Comparison of ENCODE assay signal across 1 cellular context in the genomic region with DNA sequence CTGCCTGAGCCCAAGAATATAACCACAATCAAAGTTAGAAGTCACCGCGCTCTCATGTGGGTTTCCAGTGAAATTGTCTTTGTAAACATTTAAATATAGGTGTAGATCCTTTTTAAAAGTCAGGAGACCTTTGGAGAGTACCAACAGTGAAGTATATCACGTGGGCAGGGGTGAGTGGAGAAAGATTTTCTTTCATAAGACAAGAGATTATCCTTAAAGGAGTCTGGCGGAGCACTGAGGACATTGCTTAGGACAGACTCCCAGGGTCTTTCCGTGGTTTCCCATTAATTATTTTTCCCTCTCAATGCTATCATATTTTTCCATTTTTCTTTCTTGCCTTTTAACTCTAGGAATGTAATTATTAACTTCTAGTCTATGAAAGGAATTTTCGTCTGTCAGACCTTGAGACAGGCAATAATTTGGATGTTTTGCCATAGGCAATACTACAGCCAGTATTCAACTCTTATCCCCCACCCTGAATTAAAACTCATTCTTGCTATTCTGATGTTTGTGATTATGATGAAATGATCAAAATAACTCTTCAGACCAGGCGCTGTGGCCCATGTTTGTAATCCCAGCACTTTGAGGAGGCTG.
TF ChIP-seq lines count a peak whose summit lies in the region.

No MANE protein-coding gene starts in this region.

TF ChIP-seq in HepG2, 621 proteins besides CTCF, POLR2A, EP300 and RAD21:
- TF ChIP-seq, protein P1, sequence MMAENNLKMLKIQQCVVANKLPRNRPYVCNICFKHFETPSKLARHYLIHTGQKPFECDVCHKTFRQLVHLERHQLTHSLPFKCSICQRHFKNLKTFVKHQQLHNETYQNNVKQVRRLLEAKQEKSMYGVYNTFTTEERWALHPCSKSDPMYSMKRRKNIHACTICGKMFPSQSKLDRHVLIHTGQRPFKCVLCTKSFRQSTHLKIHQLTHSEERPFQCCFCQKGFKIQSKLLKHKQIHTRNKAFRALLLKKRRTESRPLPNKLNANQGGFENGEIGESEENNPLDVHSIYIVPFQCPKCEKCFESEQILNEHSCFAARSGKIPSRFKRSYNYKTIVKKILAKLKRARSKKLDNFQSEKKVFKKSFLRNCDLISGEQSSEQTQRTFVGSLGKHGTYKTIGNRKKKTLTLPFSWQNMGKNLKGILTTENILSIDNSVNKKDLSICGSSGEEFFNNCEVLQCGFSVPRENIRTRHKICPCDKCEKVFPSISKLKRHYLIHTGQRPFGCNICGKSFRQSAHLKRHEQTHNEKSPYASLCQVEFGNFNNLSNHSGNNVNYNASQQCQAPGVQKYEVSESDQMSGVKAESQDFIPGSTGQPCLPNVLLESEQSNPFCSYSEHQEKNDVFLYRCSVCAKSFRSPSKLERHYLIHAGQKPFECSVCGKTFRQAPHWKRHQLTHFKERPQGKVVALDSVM (CRISPR knock-in tag; IDR thresholded peaks at IDR 0.05) = peak; percentile 52; the same call in 1 of the 2 replicates
- TF ChIP-seq, protein P2, sequence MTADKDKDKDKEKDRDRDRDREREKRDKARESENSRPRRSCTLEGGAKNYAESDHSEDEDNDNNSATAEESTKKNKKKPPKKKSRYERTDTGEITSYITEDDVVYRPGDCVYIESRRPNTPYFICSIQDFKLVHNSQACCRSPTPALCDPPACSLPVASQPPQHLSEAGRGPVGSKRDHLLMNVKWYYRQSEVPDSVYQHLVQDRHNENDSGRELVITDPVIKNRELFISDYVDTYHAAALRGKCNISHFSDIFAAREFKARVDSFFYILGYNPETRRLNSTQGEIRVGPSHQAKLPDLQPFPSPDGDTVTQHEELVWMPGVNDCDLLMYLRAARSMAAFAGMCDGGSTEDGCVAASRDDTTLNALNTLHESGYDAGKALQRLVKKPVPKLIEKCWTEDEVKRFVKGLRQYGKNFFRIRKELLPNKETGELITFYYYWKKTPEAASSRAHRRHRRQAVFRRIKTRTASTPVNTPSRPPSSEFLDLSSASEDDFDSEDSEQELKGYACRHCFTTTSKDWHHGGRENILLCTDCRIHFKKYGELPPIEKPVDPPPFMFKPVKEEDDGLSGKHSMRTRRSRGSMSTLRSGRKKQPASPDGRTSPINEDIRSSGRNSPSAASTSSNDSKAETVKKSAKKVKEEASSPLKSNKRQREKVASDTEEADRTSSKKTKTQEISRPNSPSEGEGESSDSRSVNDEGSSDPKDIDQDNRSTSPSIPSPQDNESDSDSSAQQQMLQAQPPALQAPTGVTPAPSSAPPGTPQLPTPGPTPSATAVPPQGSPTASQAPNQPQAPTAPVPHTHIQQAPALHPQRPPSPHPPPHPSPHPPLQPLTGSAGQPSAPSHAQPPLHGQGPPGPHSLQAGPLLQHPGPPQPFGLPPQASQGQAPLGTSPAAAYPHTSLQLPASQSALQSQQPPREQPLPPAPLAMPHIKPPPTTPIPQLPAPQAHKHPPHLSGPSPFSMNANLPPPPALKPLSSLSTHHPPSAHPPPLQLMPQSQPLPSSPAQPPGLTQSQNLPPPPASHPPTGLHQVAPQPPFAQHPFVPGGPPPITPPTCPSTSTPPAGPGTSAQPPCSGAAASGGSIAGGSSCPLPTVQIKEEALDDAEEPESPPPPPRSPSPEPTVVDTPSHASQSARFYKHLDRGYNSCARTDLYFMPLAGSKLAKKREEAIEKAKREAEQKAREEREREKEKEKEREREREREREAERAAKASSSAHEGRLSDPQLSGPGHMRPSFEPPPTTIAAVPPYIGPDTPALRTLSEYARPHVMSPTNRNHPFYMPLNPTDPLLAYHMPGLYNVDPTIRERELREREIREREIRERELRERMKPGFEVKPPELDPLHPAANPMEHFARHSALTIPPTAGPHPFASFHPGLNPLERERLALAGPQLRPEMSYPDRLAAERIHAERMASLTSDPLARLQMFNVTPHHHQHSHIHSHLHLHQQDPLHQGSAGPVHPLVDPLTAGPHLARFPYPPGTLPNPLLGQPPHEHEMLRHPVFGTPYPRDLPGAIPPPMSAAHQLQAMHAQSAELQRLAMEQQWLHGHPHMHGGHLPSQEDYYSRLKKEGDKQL (CRISPR knock-in tag; IDR thresholded peaks at IDR 0.05; ENCODE audit: low read depth) = no peak
TF ChIP-seq in HepG2: peak in this region for 1.
